Comparison of ENCODE assay signal across 26 cellular contexts in the genomic region with DNA sequence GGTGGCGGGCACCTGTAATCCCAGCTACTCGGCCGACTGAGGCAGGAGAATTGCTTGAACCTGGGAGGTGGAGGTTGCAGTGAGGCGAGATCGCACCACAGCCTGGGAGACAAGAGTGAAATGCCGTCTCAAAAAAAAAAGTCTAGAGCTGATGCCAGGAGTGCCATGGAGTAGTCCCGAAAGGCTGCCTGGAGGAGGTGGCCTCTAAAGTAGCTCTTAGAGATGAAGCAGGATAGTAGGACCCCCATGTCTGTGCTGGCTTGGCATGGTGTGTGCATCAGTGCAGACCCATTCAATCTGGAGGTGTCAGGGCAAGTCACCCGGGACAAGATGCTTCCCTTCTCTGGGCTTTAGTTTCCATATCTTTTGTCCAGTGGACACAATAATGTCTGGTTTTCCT. TPM values are rescaled to one million over a fixed set of nuclear protein-coding genes. Genes with fewer than 3 reads are reported as not detected.
"Had no signal": no experiment of that assay in that cellular context is flagged by ENCODE, and none has a peak within 500 bp of the region (broad histone marks: within the 10 kb centered on the region; RNA-seq: fewer than 3 reads in every experiment).

No MANE protein-coding gene starts in this region.

- H3K36me3 ChIP-seq: esophagus squamous epithelium, neural progenitor cell, prostate gland, sigmoid colon, tibial artery had no signal

- H3K27ac ChIP-seq: coronary artery, esophagus squamous epithelium, neural progenitor cell, prostate gland, sigmoid colon, tibial artery had no signal

- H3K36me3 Mint-ChIP-seq: neural progenitor cell; stimulated activated effector memory CD8-positive, alpha-beta T cell treated with anti-CD3 and anti-CD28 coated beads, Interleukin-12 subunit alpha, Interleukin-12 subunit beta, amount 100 ng/mL, for 72 hours; type B pancreatic cell had no signal

- H3K27me3 Mint-ChIP-seq: effector memory CD8-positive, alpha-beta T cell; memory B cell had no signal

- H3K4me1 Mint-ChIP-seq: nephron had no signal

- H3K27me3 ChIP-seq: neural progenitor cell, testis had no signal

- H3K27ac Mint-ChIP-seq: effector memory CD8-positive, alpha-beta T cell; memory B cell; nephron; neural progenitor cell; stimulated activated effector memory CD8-positive, alpha-beta T cell treated with anti-CD3 and anti-CD28 coated beads, Interleukin-12 subunit alpha, Interleukin-12 subunit beta, amount 100 ng/mL, for 72 hours; type B pancreatic cell had no signal

- H3K9me3 Mint-ChIP-seq: effector memory CD8-positive, alpha-beta T cell; memory B cell; nephron; neural progenitor cell; stimulated activated effector memory CD8-positive, alpha-beta T cell treated with anti-CD3 and anti-CD28 coated beads, Interleukin-12 subunit alpha, Interleukin-12 subunit beta, amount 100 ng/mL, for 72 hours; type B pancreatic cell had no signal

- DNase-seq: effector memory CD8-positive, alpha-beta T cell; erythroblast; esophagus squamous epithelium; foreskin melanocyte; hypothalamus; nucleus accumbens; right cardiac atrium; sigmoid colon; stimulated activated CD4-positive, alpha-beta T cell treated with anti-CD3 and anti-CD28 coated beads, Interleukin-2, amount 100 ng/mL, for 24 hours; stimulated activated CD4-positive, alpha-beta T cell treated with anti-CD3 and anti-CD28 coated beads, Interleukin-4, amount 100 ng/mL, for 24 hours; stimulated activated naive CD8-positive, alpha-beta T cell treated with anti-CD3 and anti-CD28 coated beads, Interleukin-15, Interleukin-2, amounts not matched to agents 100 U/mL and 50 U/mL, for 24 hours; testis; tibial artery had no signal

- ATAC-seq: effector memory CD8-positive, alpha-beta T cell; right cardiac atrium; stimulated activated effector memory CD8-positive, alpha-beta T cell treated with anti-CD3 and anti-CD28 coated beads, Interleukin-12 subunit alpha, Interleukin-12 subunit beta, amount 100 ng/mL, for 72 hours; stimulated activated naive CD8-positive, alpha-beta T cell treated with anti-CD3 and anti-CD28 coated beads, Interleukin-15, Interleukin-2, amounts not matched to agents 100 U/mL and 50 U/mL, for 24 hours had no signal

- H3K4me3 ChIP-seq: coronary artery, esophagus squamous epithelium, lung, neural progenitor cell, prostate gland, sigmoid colon, testis, tibial artery had no signal

- H3K4me3 Mint-ChIP-seq: effector memory CD8-positive, alpha-beta T cell; memory B cell; nephron; neural progenitor cell; stimulated activated effector memory CD8-positive, alpha-beta T cell treated with anti-CD3 and anti-CD28 coated beads, Interleukin-12 subunit alpha, Interleukin-12 subunit beta, amount 100 ng/mL, for 72 hours; type B pancreatic cell had no signal

- H3K4me1 ChIP-seq: prostate gland, sigmoid colon, tibial artery had no signal

- H3K9me3 ChIP-seq: esophagus squamous epithelium, prostate gland, sigmoid colon, testis had no signal

RNA-seq across cellular contexts. Expression of gene CCDC92B, which starts 53.1 kb away (rescaled TPM):
- total RNA-seq: dermis microvascular lymphatic vessel endothelial cell, liver, mononuclear cell, osteocyte, skeletal muscle tissue had no signal
